14 cellular contexts compared by ENCODE assay signal in genomic region chr6:44542401-44543116, GRCh38.
DNase-seq lines count a peak whose midpoint lies in the region; ATAC-seq and TF ChIP-seq lines count a peak whose summit lies in the region.
"Had no signal": no experiment of that assay in that cellular context is flagged by ENCODE, and none has a peak within 500 bp of the region (broad histone marks: within the 10 kb centered on the region; RNA-seq: fewer than 3 reads in every experiment).

No MANE protein-coding gene starts in this region.

- H3F3A ChIP-seq in smooth muscle cell (ENCODE audit: low read depth): no peaks in the 10 kb centered on the region

- peak overlapping the region; percentile 17 for H2AFZ ChIP-seq in smooth muscle cell (ENCODE audit: low read depth)

- no peaks in the 10 kb centered on the region for H4K20me1 ChIP-seq in smooth muscle cell (ENCODE audit: low read depth)

- no peak overlapping the region for H3K4me2 ChIP-seq in smooth muscle cell

- peak overlapping the region; percentile 33; the same call in 1 of the 2 replicates for H3K4me3 ChIP-seq in iPS-20b (ENCODE audit: low read length)
- no peak overlapping the region for H3K4me3 ChIP-seq in smooth muscle cell
- H3K4me3 ChIP-seq in gastrocnemius medialis: no peak overlapping the region

- H3K36me3 ChIP-seq in iPS-20b (ENCODE audit: insufficient read depth, low read depth, low read length): no peaks in the 10 kb centered on the region
- H3K36me3 ChIP-seq in smooth muscle cell (ENCODE audit: low read depth): no peaks in the 10 kb centered on the region
- no peaks in the 10 kb centered on the region for H3K36me3 ChIP-seq in gastrocnemius medialis

- H3K9ac ChIP-seq in iPS-20b (ENCODE audit: low read depth, low read length): peak overlapping the region; percentile 72
- H3K9ac ChIP-seq in smooth muscle cell (ENCODE audit: low read depth): no peak overlapping the region

- intact Hi-C loops in gastrocnemius medialis (cut with DNase I; ENCODE audit: low total_unique reads): no loop called here

- no peaks in the 10 kb centered on the region for H3K79me2 ChIP-seq in smooth muscle cell (ENCODE audit: low read depth)

- TF ChIP-seq POLR2A in gastrocnemius medialis (IDR thresholded peaks at IDR 0.05): no peak

- DNase-seq in activated CD8-positive, alpha-beta memory T cell treated with anti-CD3 and anti-CD28 coated beads for 24 hours: peak; percentile 28
- DNase-seq in activated CD8-positive, alpha-beta memory T cell treated with anti-CD3 and anti-CD28 coated beads, Interleukin-2, amount 50 U/mL, for 4 hours: no peak
- DNase-seq in astrocyte of the hippocampus (ENCODE audit: low read depth, low spot score): peak; percentile 76
- no peak for DNase-seq in smooth muscle cell (lab: John Stamatoyannopoulos, UW; ENCODE audit: unreplicated experiment)
- DNase-seq in RPMI8226: no peak
- DNase-seq in gastrocnemius medialis: no peak
- DNase-seq: activated CD4-positive, alpha-beta T cell treated with anti-CD3 and anti-CD28 coated beads for 4 hours; activated naive CD4-positive, alpha-beta T cell treated with anti-CD3 and anti-CD28 coated beads for 36 hours; NCI-H2029 treated with DMSO at 0.1 percent for 48 hours; SHP77; stimulated activated CD4-positive, alpha-beta T cell treated with anti-CD3 and anti-CD28 coated beads, Interleukin-12 subunit alpha, Interleukin-12 subunit beta, amount 100 ng/mL, for 4 hours; stimulated activated naive B cell treated with anti-CD40 and anti-IgM and Interleukin-4, amounts not matched to agents 10 μg/mL and 1 μg/mL and 100 μg/mL, for 72 hours had no signal

- H3K4me1 ChIP-seq in iPS-20b (ENCODE audit: insufficient read depth, low read length) (peaks cover 14% of the 10 kb centered on the region; the same call in 1 of the 2 replicates), smooth muscle cell (ENCODE audit: low read depth) (peaks cover 7% of the 10 kb centered on the region), gastrocnemius medialis (peaks cover 7 to 16% of the 10 kb centered on the region in 2 donors)

- ATAC-seq in gastrocnemius medialis: no peak
- no peak for ATAC-seq in GM19452 (IDR thresholded peaks at IDR 0.05; ENCODE audit: unreplicated experiment)
- ATAC-seq: stimulated activated naive B cell treated with anti-CD40 and anti-IgM and Interleukin-4, amounts not matched to agents 10 μg/mL and 1 μg/mL and 100 μg/mL, for 72 hours had no signal

- H3K27ac ChIP-seq in iPS-20b (ENCODE audit: low read length) (peak overlapping the region; percentile 94), smooth muscle cell (ENCODE audit: low read depth) (no peak overlapping the region), gastrocnemius medialis (no peak overlapping the region)

- H3K9me3 ChIP-seq in iPS-20b (ENCODE audit: insufficient read depth, low read depth, low read length) (no peaks in the 10 kb centered on the region), smooth muscle cell (replicated peaks; ENCODE audit: low read depth) (no peaks in the 10 kb centered on the region), gastrocnemius medialis (no peaks in the 10 kb centered on the region)

- H3K27me3 ChIP-seq in iPS-20b (ENCODE audit: insufficient read depth, low read length): no peaks in the 10 kb centered on the region
- H3K27me3 ChIP-seq in smooth muscle cell (ENCODE audit: low read depth): no peaks in the 10 kb centered on the region
- H3K27me3 ChIP-seq in gastrocnemius medialis: no peaks in the 10 kb centered on the region

- TF ChIP-seq CTCF in smooth muscle cell (IDR thresholded peaks at IDR 0.05; ENCODE audit: borderline replicate concordance, insufficient read depth, poor library complexity, severe bottlenecking) (no peak), gastrocnemius medialis (IDR thresholded peaks at IDR 0.05 in 4 of 5, conservative IDR thresholded peaks at IDR 0.05 in 1 of 5) (no peak)

- in situ Hi-C loops in gastrocnemius medialis (cut with MboI; ENCODE audit: low sequenced_read_pairs in 4 of 4): no loop called here

- 72% methylated on average over 21 of the region's 21 CpGs for WGBS in smooth muscle cell (ENCODE audit: low lambda C conversion rate)

Comparison
In these comparisons a context has a peak if more than half of its experiments do, and no peak if none do; other contexts are left out.
1. DNase-seq: peak in activated CD8-positive, alpha-beta memory T cell treated with anti-CD3 and anti-CD28 coated beads for 24 hours (single experiment) and astrocyte of the hippocampus (single experiment); none in activated CD8-positive, alpha-beta memory T cell treated with anti-CD3 and anti-CD28 coated beads, Interleukin-2, amount 50 U/mL, for 4 hours (single experiment), smooth muscle cell (single experiment), RPMI8226 (single experiment) and gastrocnemius medialis (0 of 2).